Comparison of ENCODE assay signal across 8 cellular contexts in genomic region chr7:106064836-106065559, GRCh38. TPM values are rescaled to one million over a fixed set of nuclear protein-coding genes. Genes with fewer than 3 reads are reported as not detected.
DNase-seq lines count a peak whose midpoint lies in the region.

No MANE protein-coding gene starts in this region.

- DNase-seq in NCI-H1105 (lab: John Stamatoyannopoulos, UW) (peak; percentile 65), astrocyte of the hippocampus (ENCODE audit: low read depth, low spot score) (peak; percentile 97), KBM-7 (no peak)
- no peak for DNase-seq in activated CD4-positive, alpha-beta T cell treated with anti-CD3 and anti-CD28 coated beads for 1 hour
- DNase-seq in activated CD4-positive, alpha-beta T cell treated with anti-CD3 and anti-CD28 coated beads, Interleukin-2, amount 10 ng/mL, durations not matched to agents 24 days and 14 days, result no peak

- H3K4me3 ChIP-seq in BLaER1 (no peak overlapping the region), iPS-15b (ENCODE audit: low read depth, low read length) (no peak overlapping the region), skin epidermis (peak overlapping the region in 2 of 7 experiments; percentile 1 to 30)

- H3K9ac ChIP-seq in BLaER1, result no peak overlapping the region
- peak overlapping the region; percentile 12 for H3K9ac ChIP-seq in iPS-15b (ENCODE audit: low read depth, low read length)

- H3K27ac ChIP-seq in BLaER1, result peak overlapping the region; percentile 32; the same call in 1 of the 2 replicates
- H3K27ac ChIP-seq in skin epidermis, result peak overlapping the region in 20 of 21 experiments; percentile 32 to 86 (median 72)

- peaks cover 9% of the 10 kb centered on the region; the same call in 1 of the 2 replicates for H3K9me3 ChIP-seq in BLaER1
- no peaks in the 10 kb centered on the region for H3K9me3 ChIP-seq in iPS-15b (ENCODE audit: control insufficient read depth, insufficient read depth, low read length)

- no peak overlapping the region for H3K27ac Mint-ChIP-seq in activated CD4-positive, alpha-beta T cell treated with anti-CD3 and anti-CD28 coated beads, Interleukin-2, amount 10 ng/mL, durations not matched to agents 24 days and 14 days

- H3K36me3 ChIP-seq in BLaER1 (no peaks in the 10 kb centered on the region), iPS-15b (ENCODE audit: control insufficient read depth, insufficient read depth, low read length) (no peaks in the 10 kb centered on the region)

- no peaks in the 10 kb centered on the region for H4K20me1 ChIP-seq in BLaER1

- in situ Hi-C loops in KBM-7 (cut with MboI; ENCODE audit: low pct_unique_long_range_greater_than_20kb, low sequenced_read_pairs), result no loop called here

- intact Hi-C loops in activated CD4-positive, alpha-beta T cell treated with anti-CD3 and anti-CD28 coated beads, Interleukin-2, amount 10 ng/mL, durations not matched to agents 24 days and 14 days (cut with micrococcal nuclease), result no loop called here

- peaks cover 74% of the 10 kb centered on the region for H3K4me1 ChIP-seq in BLaER1
- no peaks in the 10 kb centered on the region for H3K4me1 ChIP-seq in iPS-15b (ENCODE audit: control insufficient read depth, insufficient read depth, low read length)

- H3K4me1 Mint-ChIP-seq in activated CD4-positive, alpha-beta T cell treated with anti-CD3 and anti-CD28 coated beads, Interleukin-2, amount 10 ng/mL, durations not matched to agents 24 days and 14 days, result peaks cover 15% of the 10 kb centered on the region

- H3K4me2 ChIP-seq in BLaER1, result peak overlapping the region; percentile 29; the same call in 1 of the 2 replicates

- H3K4me3 Mint-ChIP-seq in activated CD4-positive, alpha-beta T cell treated with anti-CD3 and anti-CD28 coated beads, Interleukin-2, amount 10 ng/mL, durations not matched to agents 24 days and 14 days, result no peak overlapping the region

- no peaks in the 10 kb centered on the region for H3K27me3 Mint-ChIP-seq in activated CD4-positive, alpha-beta T cell treated with anti-CD3 and anti-CD28 coated beads, Interleukin-2, amount 10 ng/mL, durations not matched to agents 24 days and 14 days

- H3K9me3 Mint-ChIP-seq in activated CD4-positive, alpha-beta T cell treated with anti-CD3 and anti-CD28 coated beads, Interleukin-2, amount 10 ng/mL, durations not matched to agents 24 days and 14 days, result no peaks in the 10 kb centered on the region

- H3K27me3 ChIP-seq in BLaER1, result no peaks in the 10 kb centered on the region
- no peaks in the 10 kb centered on the region for H3K27me3 ChIP-seq in iPS-15b (ENCODE audit: control insufficient read depth, insufficient read depth, low read length)

- H3K36me3 Mint-ChIP-seq in activated CD4-positive, alpha-beta T cell treated with anti-CD3 and anti-CD28 coated beads, Interleukin-2, amount 10 ng/mL, durations not matched to agents 24 days and 14 days (ENCODE audit: low read depth), result no peaks in the 10 kb centered on the region

RNA-seq across cellular contexts. Expression of gene SYPL1, which starts 47.1 kb away (rescaled TPM):
- 26.6 and 27.2 TPM in 2 replicates for total RNA-seq in activated CD4-positive, alpha-beta T cell treated with anti-CD3 and anti-CD28 coated beads, Interleukin-2, amount 10 ng/mL, durations not matched to agents 24 days and 14 days

Comparison
In these comparisons a context has a peak if more than half of its experiments do, and no peak if none do; other contexts are left out.
1. DNase-seq: peak in NCI-H1105 (single experiment) and astrocyte of the hippocampus (single experiment); none in activated CD4-positive, alpha-beta T cell treated with anti-CD3 and anti-CD28 coated beads for 1 hour (single experiment), KBM-7 (single experiment) and activated CD4-positive, alpha-beta T cell treated with anti-CD3 and anti-CD28 coated beads, Interleukin-2, amount 10 ng/mL, durations not matched to agents 24 days and 14 days (single experiment).